17 cellular contexts compared by ENCODE assay signal in the genomic region with DNA sequence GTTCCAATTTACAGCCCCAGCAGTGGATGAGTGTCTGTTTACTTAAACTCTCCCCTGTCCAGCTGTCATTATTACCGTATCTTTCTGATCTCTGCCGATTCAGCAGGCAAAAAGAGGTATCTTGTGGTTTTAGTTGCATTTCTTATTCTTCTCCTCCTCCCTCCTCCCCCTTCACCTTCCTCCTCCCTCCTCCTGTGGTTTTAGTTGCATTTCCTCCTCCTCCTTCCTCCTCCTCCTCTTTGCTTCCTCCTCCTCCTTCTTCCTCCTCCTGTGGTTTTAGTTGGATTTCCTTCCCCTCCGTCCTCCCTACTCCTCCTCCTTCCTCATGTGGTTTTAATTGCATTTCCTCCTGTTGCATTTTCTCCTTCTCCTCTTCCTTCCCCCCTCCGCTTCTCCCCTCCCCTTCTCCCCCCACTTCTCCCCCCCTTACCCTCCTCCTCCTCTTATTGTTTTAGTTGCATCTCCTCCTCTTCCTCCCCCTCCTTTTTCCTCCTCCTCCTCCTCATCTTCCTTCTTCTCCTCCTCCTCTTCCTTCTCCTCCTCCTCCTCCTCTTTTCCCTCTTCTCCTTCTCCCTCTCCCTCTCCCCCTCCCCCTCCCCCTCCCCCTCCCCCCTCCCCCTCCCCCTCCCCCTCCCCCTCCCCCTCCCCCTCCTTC.
DNase-seq lines count a peak whose midpoint lies in the region; ATAC-seq and TF ChIP-seq lines count a peak whose summit lies in the region.
"Had no signal": no experiment of that assay in that cellular context is flagged by ENCODE, and none has a peak within 500 bp of the region (broad histone marks: within the 10 kb centered on the region; RNA-seq: fewer than 3 reads in every experiment).

No MANE protein-coding gene starts in this region.

- TF ChIP-seq CTCF in Loucy (conservative IDR thresholded peaks at IDR 0.05; ENCODE audit: low read length): no peak

- peaks cover 28% of the 10 kb centered on the region for H3K4me1 ChIP-seq in Loucy (ENCODE audit: insufficient read depth, low read length, poor library complexity, severe bottlenecking)

- DNase-seq in DMS79 (lab: John Stamatoyannopoulos, UW) (peak; percentile 0), DMS79 treated with DMSO at 0.1 percent for 48 hours (lab: John Stamatoyannopoulos, UW) (no peak), SKM-1 treated with dmso at 0.1 percent for 144 hours (lab: John Stamatoyannopoulos, UW; ENCODE audit: unreplicated experiment) (peak; percentile 92), left kidney (ENCODE audit: low read depth, low spot score) (peak; percentile 12), NCI-H774 (lab: John Stamatoyannopoulos, UW) (no peak)
- no peak for DNase-seq in activated T-cell treated with anti-CD3 and anti-CD28 coated beads, Interleukin-2, amount 50 U/mL, for 48 hours
- DNase-seq: activated naive CD8-positive, alpha-beta T cell treated with anti-CD3 and anti-CD28 coated beads, Interleukin-2, amount 50 U/mL, for 24 hours; cortex of kidney; foreskin fibroblast; kidney; NCI-H1092 treated with DMSO at 0.1 percent for 48 hours; NCI-H510A treated with DMSO at 0.1 percent for 48 hours; spleen; T-cell; transverse colon had no signal

- ATAC-seq in activated CD4-positive, CD25-positive, alpha-beta regulatory T cell treated with anti-CD3 and anti-CD28 coated beads, Interleukin-2, amount 50 U/mL, for 24 hours: no peak
- ATAC-seq: activated naive CD8-positive, alpha-beta T cell treated with anti-CD3 and anti-CD28 coated beads, Interleukin-2, amount 50 U/mL, for 24 hours had no signal

- H3K9me2 ChIP-seq in Loucy (replicated peaks; ENCODE audit: low read depth, low read length): no peaks in the 10 kb centered on the region

- peak overlapping the region; percentile 57 for H3K4me2 ChIP-seq in Loucy (ENCODE audit: low read depth, low read length, poor library complexity, severe bottlenecking)

- no peaks in the 10 kb centered on the region for H3K9me3 ChIP-seq in Loucy (ENCODE audit: insufficient read depth, low read depth, low read length)
- H3K9me3 ChIP-seq: spleen, transverse colon had no signal

- no peaks in the 10 kb centered on the region for H3K36me3 ChIP-seq in Loucy (ENCODE audit: insufficient read depth, low read length)
- H3K36me3 ChIP-seq: spleen, transverse colon had no signal

- no peaks in the 10 kb centered on the region for H3K27me3 ChIP-seq in Loucy (ENCODE audit: insufficient read depth, low read length, poor library complexity, severe bottlenecking)

- peak overlapping the region; percentile 25 for H3K4me3 ChIP-seq in Loucy (ENCODE audit: low read length, poor library complexity, severe bottlenecking)
- H3K4me3 ChIP-seq: spleen, transverse colon had no signal

- peaks cover 3% of the 10 kb centered on the region; the same call in 1 of the 2 replicates for H3F3A ChIP-seq in Loucy (ENCODE audit: low read depth)

- H3K9ac ChIP-seq in Loucy (ENCODE audit: low read depth, low read length, poor library complexity, severe bottlenecking): peak overlapping the region; percentile 38

- no peak overlapping the region for H2AFZ ChIP-seq in Loucy (ENCODE audit: low read length)

- H3K79me2 ChIP-seq in Loucy (ENCODE audit: insufficient read depth, low read length): no peaks in the 10 kb centered on the region

- H4K20me1 ChIP-seq in Loucy (ENCODE audit: insufficient read depth, low read length, poor library complexity, severe bottlenecking): no peaks in the 10 kb centered on the region

Comparison
In these comparisons a context has a peak if more than half of its experiments do, and no peak if none do; other contexts are left out.
1. DNase-seq: peak in DMS79 (single experiment), SKM-1 treated with dmso at 0.1 percent for 144 hours (single experiment) and left kidney (single experiment); none in DMS79 treated with DMSO at 0.1 percent for 48 hours (single experiment), NCI-H774 (single experiment) and activated T-cell treated with anti-CD3 and anti-CD28 coated beads, Interleukin-2, amount 50 U/mL, for 48 hours (0 of 2).